In genomic region chr7:7200255-7200654, GRCh38 we compare ENCODE assay signal across 7 cellular contexts. TPM values are rescaled to one million over a fixed set of nuclear protein-coding genes. Genes with fewer than 3 reads are reported as not detected.
DNase-seq lines count a peak whose midpoint lies in the region; ATAC-seq and TF ChIP-seq lines count a peak whose summit lies in the region.
"Not testable (repeated sequence)": the region's sequence is repeated elsewhere in the genome, so short reads cannot be mapped to it uniquely, and the experiment has no call there.

No MANE protein-coding gene starts in this region.

- not testable (repeated sequence) for H3K36me3 ChIP-seq in CD4-positive, alpha-beta memory T cell (ENCODE audit: insufficient read depth, low read length); naive thymus-derived CD4-positive, alpha-beta T cell (ENCODE audit: control insufficient read depth in 2 of 3, insufficient read depth in 3 of 3, low read length in 3 of 3)

- ATAC-seq in WTC11; activated CD8-positive, alpha-beta memory T cell treated with anti-CD3 and anti-CD28 coated beads, Interleukin-2, amount 10 ng/mL, durations not matched to agents 7 days and 5 days; naive thymus-derived CD4-positive, alpha-beta T cell: not testable (repeated sequence)
- ATAC-seq in activated naive CD4-positive, alpha-beta T cell treated with anti-CD3 and anti-CD28 coated beads, Interleukin-2, amount 50 U/mL, for 72 hours, result peak; percentile 55 to 57
- peak; percentile 43 for ATAC-seq in stimulated activated naive CD8-positive, alpha-beta T cell treated with anti-CD3 and anti-CD28 coated beads, Interleukin-15, Interleukin-2, amounts not matched to agents 100 U/mL and 50 U/mL, for 24 hours

- H3K27me3 Mint-ChIP-seq in CD4-positive, alpha-beta memory T cell; IgD-negative memory B cell; WTC11 (ENCODE audit: low read depth); activated CD8-positive, alpha-beta memory T cell treated with anti-CD3 and anti-CD28 coated beads, Interleukin-2, amount 10 ng/mL, durations not matched to agents 7 days and 5 days; naive thymus-derived CD4-positive, alpha-beta T cell: not testable (repeated sequence)

- intact Hi-C loops in CD4-positive, alpha-beta memory T cell (cut with micrococcal nuclease), result loop anchor here (2.0 kb wide), 1 partner anchor 13 kb away; no protein-coding TSS in a partner anchor
- intact Hi-C loops in naive thymus-derived CD4-positive, alpha-beta T cell (cut with micrococcal nuclease), result loop anchor here (2.0 to 5.0 kb wide), 2 partner anchors 17 to 57 kb away; partner anchors contain the start of gene C1GALT1 (in 1 of the 2)

- not testable (repeated sequence) for H3K27me3 ChIP-seq in CD4-positive, alpha-beta memory T cell (ENCODE audit: insufficient read depth, low read length); naive thymus-derived CD4-positive, alpha-beta T cell (ENCODE audit: control insufficient read depth in 2 of 2, insufficient read depth in 2 of 2, low read length in 2 of 2)

- TF ChIP-seq CTCF in WTC11 (IDR thresholded peaks at IDR 0.05), result not testable (repeated sequence)

- POLR2A ChIA-PET in CD4-positive, alpha-beta memory T cell (lab: Charles Lee; ENCODE audit: partially characterized antibody), result interaction anchor here (2.1 to 2.7 kb wide), 2 partner anchors 18 to 43 kb away, joined by 7 to 32 read pairs; partner anchors contain the start of gene C1GALT1
- POLR2A ChIA-PET in WTC11 (lab: Charles Lee), result interaction anchor here (2.3 kb wide), 1 partner anchor 11 kb away, joined by 6 read pairs; no protein-coding TSS in a partner anchor
- POLR2A ChIA-PET in naive thymus-derived CD4-positive, alpha-beta T cell (lab: Charles Lee), result interaction anchor here (0.7 kb wide), 1 partner anchor 19 kb away, joined by 4 read pairs; no protein-coding TSS in a partner anchor

- H3K27ac Mint-ChIP-seq in CD4-positive, alpha-beta memory T cell, result peak overlapping the region in 4 of 7 donors; percentile 2 to 66 (median 34)
- peak overlapping the region in 2 of 3 donors; percentile 43 to 90 for H3K27ac Mint-ChIP-seq in IgD-negative memory B cell
- H3K27ac Mint-ChIP-seq in WTC11, result peak overlapping the region; percentile 95
- peak overlapping the region; percentile 18 for H3K27ac Mint-ChIP-seq in activated CD8-positive, alpha-beta memory T cell treated with anti-CD3 and anti-CD28 coated beads, Interleukin-2, amount 10 ng/mL, durations not matched to agents 7 days and 5 days
- H3K27ac Mint-ChIP-seq in activated naive CD4-positive, alpha-beta T cell treated with anti-CD3 and anti-CD28 coated beads, Interleukin-2, amount 50 U/mL, for 72 hours, result peak overlapping the region in 1 of 2 donors; percentile 40
- H3K27ac Mint-ChIP-seq in naive thymus-derived CD4-positive, alpha-beta T cell, result peak overlapping the region in 8 of 9 donors; percentile 15 to 93 (median 84)

- peaks cover 63 to 93% (median 81%) of the 10 kb centered on the region in 4 donors for H3K4me1 Mint-ChIP-seq in CD4-positive, alpha-beta memory T cell
- H3K4me1 Mint-ChIP-seq in IgD-negative memory B cell (peaks cover 64 to 77% (median 77%) of the 10 kb centered on the region in 3 donors), WTC11 (peaks cover 80% of the 10 kb centered on the region)
- H3K4me1 Mint-ChIP-seq in activated CD8-positive, alpha-beta memory T cell treated with anti-CD3 and anti-CD28 coated beads, Interleukin-2, amount 10 ng/mL, durations not matched to agents 7 days and 5 days, result peaks cover 62% of the 10 kb centered on the region
- H3K4me1 Mint-ChIP-seq in naive thymus-derived CD4-positive, alpha-beta T cell, result peaks cover 63 to 97% (median 84%) of the 10 kb centered on the region in 7 donors

- H3K36me3 Mint-ChIP-seq in CD4-positive, alpha-beta memory T cell; IgD-negative memory B cell: not testable (repeated sequence)
- peaks cover 52% of the 10 kb centered on the region for H3K36me3 Mint-ChIP-seq in WTC11
- peaks cover 57% of the 10 kb centered on the region for H3K36me3 Mint-ChIP-seq in activated CD8-positive, alpha-beta memory T cell treated with anti-CD3 and anti-CD28 coated beads, Interleukin-2, amount 10 ng/mL, durations not matched to agents 7 days and 5 days
- H3K36me3 Mint-ChIP-seq in activated naive CD4-positive, alpha-beta T cell treated with anti-CD3 and anti-CD28 coated beads, Interleukin-2, amount 50 U/mL, for 72 hours, result peaks cover 12 to 31% of the 10 kb centered on the region in 2 donors
- peaks cover 4 to 47% (median 12%) of the 10 kb centered on the region in 5 donors for H3K36me3 Mint-ChIP-seq in naive thymus-derived CD4-positive, alpha-beta T cell

- peak overlapping the region in 3 of 8 donors; percentile 1 to 22 (median 12) for H3K4me3 Mint-ChIP-seq in CD4-positive, alpha-beta memory T cell
- H3K4me3 Mint-ChIP-seq in IgD-negative memory B cell; activated CD8-positive, alpha-beta memory T cell treated with anti-CD3 and anti-CD28 coated beads, Interleukin-2, amount 10 ng/mL, durations not matched to agents 7 days and 5 days: not testable (repeated sequence)
- H3K4me3 Mint-ChIP-seq in WTC11, result peak overlapping the region; percentile 3; the same call in 1 of the 2 replicates
- peak overlapping the region in 8 of 10 donors; percentile 13 to 77 (median 34) for H3K4me3 Mint-ChIP-seq in naive thymus-derived CD4-positive, alpha-beta T cell

- H3K4me3 ChIP-seq in CD4-positive, alpha-beta memory T cell (ENCODE audit: low read length in 2 of 2); naive thymus-derived CD4-positive, alpha-beta T cell (ENCODE audit: low read length): not testable (repeated sequence)

- peaks cover 50% of the 10 kb centered on the region for H3K4me1 ChIP-seq in CD4-positive, alpha-beta memory T cell (ENCODE audit: insufficient read depth, low read length)
- H3K4me1 ChIP-seq in naive thymus-derived CD4-positive, alpha-beta T cell (ENCODE audit: control insufficient read depth in 2 of 2, insufficient read depth in 2 of 2, low read length in 2 of 2), result peaks cover 34 to 36% of the 10 kb centered on the region in 2 donors

- DNase-seq in CD4-positive, alpha-beta memory T cell; WTC11 (ENCODE audit: low spot score); activated CD8-positive, alpha-beta memory T cell treated with anti-CD3 and anti-CD28 coated beads, Interleukin-2, amount 10 ng/mL, durations not matched to agents 7 days and 5 days; activated naive CD4-positive, alpha-beta T cell treated with anti-CD3 and anti-CD28 coated beads, Interleukin-2, amount 50 U/mL, for 72 hours (ENCODE audit: low spot score in 2 of 2); naive thymus-derived CD4-positive, alpha-beta T cell; stimulated activated naive CD8-positive, alpha-beta T cell treated with anti-CD3 and anti-CD28 coated beads, Interleukin-15, Interleukin-2, amounts not matched to agents 100 U/mL and 50 U/mL, for 24 hours: not testable (repeated sequence)

- peaks cover 0 to 13% (median 6%) of the 10 kb centered on the region in 8 donors for H3K9me3 Mint-ChIP-seq in CD4-positive, alpha-beta memory T cell
- not testable (repeated sequence) for H3K9me3 Mint-ChIP-seq in IgD-negative memory B cell; activated CD8-positive, alpha-beta memory T cell treated with anti-CD3 and anti-CD28 coated beads, Interleukin-2, amount 10 ng/mL, durations not matched to agents 7 days and 5 days (ENCODE audit: low read depth); activated naive CD4-positive, alpha-beta T cell treated with anti-CD3 and anti-CD28 coated beads, Interleukin-2, amount 50 U/mL, for 72 hours
- H3K9me3 Mint-ChIP-seq in WTC11, result peaks cover 37% of the 10 kb centered on the region
- peaks cover 0 to 22% (median 12%) of the 10 kb centered on the region in 11 donors for H3K9me3 Mint-ChIP-seq in naive thymus-derived CD4-positive, alpha-beta T cell

- H3K27ac ChIP-seq in CD4-positive, alpha-beta memory T cell (ENCODE audit: low read depth, low read length); naive thymus-derived CD4-positive, alpha-beta T cell (ENCODE audit: low read depth, low read length): not testable (repeated sequence)

- not testable (repeated sequence) for H3K9me3 ChIP-seq in CD4-positive, alpha-beta memory T cell (ENCODE audit: control insufficient read depth in 1 of 2, low read length in 2 of 2); naive thymus-derived CD4-positive, alpha-beta T cell (ENCODE audit: control insufficient read depth in 2 of 3, low read length in 3 of 3)

- CTCF ChIA-PET in CD4-positive, alpha-beta memory T cell (lab: Charles Lee; ENCODE audit: partially characterized antibody), result interaction anchor here (2.0 kb wide), 1 partner anchor 97 kb away, joined by 6 read pairs; no protein-coding TSS in a partner anchor
- CTCF ChIA-PET in WTC11 (lab: Charles Lee), result interaction anchor here (1.5 to 2.0 kb wide), 2 partner anchors 18 to 97 kb away, joined by 4 to 8 read pairs; partner anchors contain the start of gene C1GALT1
- CTCF ChIA-PET in activated CD8-positive, alpha-beta memory T cell treated with anti-CD3 and anti-CD28 coated beads, Interleukin-2, amount 10 ng/mL, durations not matched to agents 7 days and 5 days (lab: Charles Lee), result interaction anchor here (2.0 kb wide), 1 partner anchor 97 kb away, joined by 5 read pairs; no protein-coding TSS in a partner anchor
- CTCF ChIA-PET in naive thymus-derived CD4-positive, alpha-beta T cell (lab: Charles Lee), result interaction anchor here (0.6 kb wide), 1 partner anchor 21 kb away, joined by 3 read pairs; no protein-coding TSS in a partner anchor

RNA-seq across cellular contexts. Expression of gene C1GALT1, which starts 17.9 kb away (rescaled TPM):
- 10 to 100 TPM; 54.6 to 54.8 TPM for total RNA-seq in CD4-positive, alpha-beta memory T cell
- polyA plus RNA-seq in CD4-positive, alpha-beta memory T cell, result 10 to 100 TPM; 62.4 to 68.5 TPM
- 69.5 TPM for polyA plus RNA-seq in IgD-negative memory B cell
- total RNA-seq in WTC11 (2021), result 106 to 114 TPM (median 107 TPM) in 3 replicates
- total RNA-seq in activated CD8-positive, alpha-beta memory T cell treated with anti-CD3 and anti-CD28 coated beads, Interleukin-2, amount 10 ng/mL, durations not matched to agents 7 days and 5 days, result 10 to 100 TPM; 45.9 to 55.8 TPM
- 10 to 100 TPM; 31.8 to 35.5 TPM for total RNA-seq in activated naive CD4-positive, alpha-beta T cell treated with anti-CD3 and anti-CD28 coated beads, Interleukin-2, amount 50 U/mL, for 72 hours
- total RNA-seq in naive thymus-derived CD4-positive, alpha-beta T cell, result 10 to 100 TPM; 51.4 to 60.1 (median 55.6) TPM
- 10 to 100 TPM; 47.9 to 54.5 TPM for polyA plus RNA-seq in naive thymus-derived CD4-positive, alpha-beta T cell
